Comparison of ENCODE assay signal across 8 cellular contexts in the genomic region with DNA sequence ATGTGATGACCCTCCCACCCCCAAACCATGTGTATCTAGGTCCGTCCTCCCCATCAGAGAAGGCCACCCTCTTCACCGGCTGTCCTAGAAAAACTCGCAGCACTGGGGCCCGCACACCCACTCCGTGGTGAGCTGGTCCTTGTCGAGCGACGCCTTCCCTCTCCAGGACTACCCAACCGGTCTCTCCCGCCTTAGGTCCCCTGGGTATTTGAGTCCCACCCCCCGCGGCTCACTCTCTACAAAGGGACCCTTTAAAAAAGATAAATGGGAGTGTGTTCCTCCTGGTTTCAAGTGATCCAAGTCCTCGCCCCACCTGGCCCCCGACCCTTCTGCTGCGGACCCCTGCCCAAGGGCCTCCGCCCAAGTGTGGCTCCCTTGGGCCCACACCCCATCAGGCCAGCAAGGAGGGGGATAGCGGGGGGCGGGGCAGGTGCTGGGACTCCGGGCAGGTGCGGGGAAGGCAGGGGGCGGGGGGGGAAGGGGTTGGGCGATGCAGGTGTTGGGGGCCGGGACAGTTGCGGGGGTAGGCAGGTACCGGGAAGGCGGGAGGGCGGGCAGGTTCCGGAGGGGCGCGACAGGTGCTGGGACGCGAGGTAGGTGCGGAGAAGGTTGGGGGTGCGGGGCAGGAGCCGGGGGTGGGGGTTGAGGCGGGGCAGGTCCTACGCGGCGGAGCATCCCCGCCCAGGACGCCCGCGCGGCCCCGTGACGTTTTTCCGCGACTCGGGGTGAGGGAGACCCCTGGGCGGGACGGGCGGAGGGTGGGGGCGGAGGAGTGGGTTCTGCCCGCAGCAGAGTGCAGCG. TPM values are rescaled to one million over a fixed set of nuclear protein-coding genes. Genes with fewer than 3 reads are reported as not detected.
A peak's percentile ranks its signal among the peaks of the same experiment; 100 is the strongest.
DNase-seq lines count a peak whose midpoint lies in the region; ATAC-seq, FAIRE-seq and TF ChIP-seq lines count a peak whose summit lies in the region.

No MANE protein-coding gene starts in this region.

- H3K9ac ChIP-seq in fibroblast of lung (ENCODE audit: insufficient read depth, low read length), result no peak overlapping the region

- peak overlapping the region; percentile 13 for H3K4me2 ChIP-seq in fibroblast of lung (ENCODE audit: extremely low read depth, insufficient read depth, low read length)

- peak; percentile 15 for ATAC-seq in sciatic nerve
- ATAC-seq in GM19035 (IDR thresholded peaks at IDR 0.05; ENCODE audit: unreplicated experiment), result no peak
- ATAC-seq in GM21360 (IDR thresholded peaks at IDR 0.05; ENCODE audit: unreplicated experiment), result no peak

- peaks cover 2% of the 10 kb centered on the region for H3K79me2 ChIP-seq in fibroblast of lung (ENCODE audit: control insufficient read depth, insufficient read depth, low read length)

- H4K20me1 ChIP-seq in fibroblast of lung (ENCODE audit: control insufficient read depth, extremely low read depth, insufficient read depth, low read length), result no peaks in the 10 kb centered on the region

- H3K27ac ChIP-seq in Peyer's patch (peak overlapping the region; percentile 50 to 90 (median 68)), fibroblast of lung (ENCODE audit: insufficient read depth, low read length) (no peak overlapping the region)

- peak overlapping the region; percentile 49 for H2AFZ ChIP-seq in fibroblast of lung (ENCODE audit: low read length)

- no peak for FAIRE-seq in frontal cortex (lab: Jason Lieb, UNC)

- TF ChIP-seq POLR2A in Peyer's patch (IDR thresholded peaks at IDR 0.05), result no peak

- H3K4me1 ChIP-seq in Peyer's patch (peaks cover 0 to 33% (median 18%) of the 10 kb centered on the region in 4 donors), fibroblast of lung (ENCODE audit: control insufficient read depth, extremely low read depth, insufficient read depth, low read length) (peaks cover 7% of the 10 kb centered on the region)

- DNase-seq in GM06990 (ENCODE audit: extremely low read depth, insufficient read length) (no peak), Peyer's patch (peak in 1 of 3 donors; percentile 25), fibroblast of lung (ENCODE audit: low read depth in 2 of 2) (no peak), sciatic nerve (ENCODE audit: low spot score) (no peak), GF-D8 (lab: John Stamatoyannopoulos, UW) (no peak), frontal cortex (ENCODE audit: low spot score in 2 of 2) (no peak)

- no peak for TF ChIP-seq CTCF in GM06990 (IDR thresholded peaks at IDR 0.05; ENCODE audit: insufficient read depth, low read length, poor library complexity, severe bottlenecking)
- no peak for TF ChIP-seq CTCF in Peyer's patch (IDR thresholded peaks at IDR 0.05)
- TF ChIP-seq CTCF in fibroblast of lung (conservative IDR thresholded peaks at IDR 0.05 in 1 of 2, IDR thresholded peaks at IDR 0.05 in 1 of 2; ENCODE audit: low read depth in 1 of 2, low read length in 2 of 2), result no peak

- H3K36me3 ChIP-seq in GM06990 (ENCODE audit: control insufficient read depth, insufficient read depth, low read length) (no peaks in the 10 kb centered on the region), Peyer's patch (peaks cover 0 to 7% (median 0%) of the 10 kb centered on the region in 3 donors), fibroblast of lung (ENCODE audit: control insufficient read depth, insufficient read depth, low read length) (no peaks in the 10 kb centered on the region)

- H3K4me3 ChIP-seq in GM06990 (replicated peaks; ENCODE audit: low read depth, low read length) (peak overlapping the region; percentile 62), Peyer's patch (peak overlapping the region; percentile 54 to 71 (median 65)), fibroblast of lung (replicated peaks in 1 of 4; ENCODE audit: control extremely low read depth in 1 of 4, insufficient read depth in 1 of 4, low read depth in 3 of 4, low read length in 4 of 4) (peak overlapping the region in 3 of 4 experiments; percentile 14 to 57 (median 24))

- H3K9me3 ChIP-seq in Peyer's patch (no peaks in the 10 kb centered on the region), fibroblast of lung (ENCODE audit: control insufficient read depth, insufficient read depth, low read depth, low read length) (no peaks in the 10 kb centered on the region)

- no peaks in the 10 kb centered on the region for H3K27me3 ChIP-seq in GM06990 (replicated peaks; ENCODE audit: control insufficient read depth, insufficient read depth, low read length)
- no peaks in the 10 kb centered on the region for H3K27me3 ChIP-seq in Peyer's patch
- H3K27me3 ChIP-seq in fibroblast of lung (ENCODE audit: control insufficient read depth, insufficient read depth, low read length), result peaks cover 4% of the 10 kb centered on the region

- intact Hi-C loops in sciatic nerve (cut with DNase I), result no loop called here

RNA-seq across cellular contexts. Expression of gene ARRDC1, which starts 0.9 kb away (rescaled TPM):
- 100 to 1,000 TPM; 102 to 341 (median 175) TPM for total RNA-seq in Peyer's patch
- total RNA-seq in fibroblast of lung, result 11.0 and 17.2 TPM in 2 replicates
- polyA plus RNA-seq in fibroblast of lung, result 8.3 and 11.8 TPM in 2 replicates
- 8.0 and 14.2 TPM in 2 replicates for polyA plus RNA-seq in fibroblast of lung (2012)
- polyA minus RNA-seq in fibroblast of lung (ENCODE audit: low replicate concordance), result 27.8 and 28.5 TPM in 2 replicates
- total RNA-seq in sciatic nerve, result 30.6 TPM
- 13.0 TPM for total RNA-seq in frontal cortex

RNA-seq across cellular contexts. Expression of gene ZMYND19, which starts 14.2 kb away (rescaled TPM):
- total RNA-seq in Peyer's patch (10 to 100 TPM in 2 of 4 donors, 1 to 10 TPM in 2; 8.8 to 16.8 (median 12.9) TPM), fibroblast of lung (11.2 and 14.1 TPM in 2 replicates), sciatic nerve (15.6 TPM), frontal cortex (19.6 TPM)
- 12.7 and 20.4 TPM in 2 replicates for polyA plus RNA-seq in fibroblast of lung
- 16.5 and 24.8 TPM in 2 replicates for polyA plus RNA-seq in fibroblast of lung (2012)
- polyA minus RNA-seq in fibroblast of lung (ENCODE audit: low replicate concordance), result 4.9 and 6.2 TPM in 2 replicates

RNA-seq across cellular contexts. Expression of gene EHMT1, which starts 14.3 kb away (rescaled TPM):
- total RNA-seq in Peyer's patch, result 100 to 1,000 TPM in 3 of 4 donors, 10 to 100 TPM in 1; 77.2 to 300 (median 161) TPM
- total RNA-seq in fibroblast of lung, result 34.4 and 48.6 TPM in 2 replicates
- 22.4 and 26.3 TPM in 2 replicates for polyA plus RNA-seq in fibroblast of lung
- polyA plus RNA-seq in fibroblast of lung (2012), result 24.6 and 29.6 TPM in 2 replicates
- 35.6 and 49.3 TPM in 2 replicates for polyA minus RNA-seq in fibroblast of lung (ENCODE audit: low replicate concordance)
- 104 TPM for total RNA-seq in sciatic nerve
- total RNA-seq in frontal cortex, result 71.7 TPM

RNA-seq across cellular contexts. Expression of gene DPH7, which starts 25.8 kb away (rescaled TPM):
- total RNA-seq in Peyer's patch, result 10 to 100 TPM; 21.9 to 52.5 (median 44.5) TPM
- 17.2 and 20.6 TPM in 2 replicates for total RNA-seq in fibroblast of lung
- 15.7 and 17.0 TPM in 2 replicates for polyA plus RNA-seq in fibroblast of lung
- polyA plus RNA-seq in fibroblast of lung (2012), result 11.4 and 16.2 TPM in 2 replicates
- polyA minus RNA-seq in fibroblast of lung (ENCODE audit: low replicate concordance), result 16.1 and 20.5 TPM in 2 replicates
- total RNA-seq in sciatic nerve, result 33.1 TPM
- 21.6 TPM for total RNA-seq in frontal cortex

RNA-seq across cellular contexts. Expression of gene MRPL41, which starts 52.9 kb away (rescaled TPM):
- total RNA-seq in Peyer's patch (10 to 100 TPM; 55.3 to 89.5 (median 84.8) TPM), fibroblast of lung (41.3 and 53.2 TPM in 2 replicates), sciatic nerve (61.1 TPM), frontal cortex (22.4 TPM)
- 10.9 and 15.2 TPM in 2 replicates for polyA plus RNA-seq in fibroblast of lung
- polyA plus RNA-seq in fibroblast of lung (2012), result 38.2 and 60.9 TPM in 2 replicates
- 2.3 TPM in 2 replicates for polyA minus RNA-seq in fibroblast of lung (ENCODE audit: low replicate concordance)
